ENCODE assay signal across 1 cellular context in genomic region chr13:90336507-90336906, GRCh38.
TF ChIP-seq lines count a peak whose summit lies in the region.

No MANE protein-coding gene starts in this region.

TF ChIP-seq in H1, 55 proteins besides CTCF, POLR2A, EP300 and RAD21 (continued from another document):
- no peak for TF ChIP-seq EZH2 (IDR thresholded peaks at IDR 0.05; ENCODE audit: low read depth, low read length, severe bottlenecking)
- TF ChIP-seq CBX5 (IDR thresholded peaks at IDR 0.05; ENCODE audit: low read depth, low read length): no peak
- no peak for TF ChIP-seq KDM1A (IDR thresholded peaks at IDR 0.05; ENCODE audit: borderline replicate concordance, low read length)
- TF ChIP-seq SP2 (IDR thresholded peaks at IDR 0.05; ENCODE audit: low read length): no peak
- no peak for TF ChIP-seq HDAC6 (IDR thresholded peaks at IDR 0.05; ENCODE audit: low read depth, low read length)
- TF ChIP-seq BCL11A (IDR thresholded peaks at IDR 0.05; ENCODE audit: low read depth in 2 of 2, low read length in 2 of 2): no peak
- no peak for TF ChIP-seq SP1 (IDR thresholded peaks at IDR 0.05; ENCODE audit: low read depth, low read length)
- no peak for TF ChIP-seq MAFK (IDR thresholded peaks at IDR 0.05; ENCODE audit: low read depth, low read length)
- TF ChIP-seq POU5F1 (IDR thresholded peaks at IDR 0.05; ENCODE audit: low read depth, low read length): no peak
- TF ChIP-seq RBBP5 (IDR thresholded peaks at IDR 0.05; ENCODE audit: borderline replicate concordance, low read depth, low read length): no peak
